In the genomic region with DNA sequence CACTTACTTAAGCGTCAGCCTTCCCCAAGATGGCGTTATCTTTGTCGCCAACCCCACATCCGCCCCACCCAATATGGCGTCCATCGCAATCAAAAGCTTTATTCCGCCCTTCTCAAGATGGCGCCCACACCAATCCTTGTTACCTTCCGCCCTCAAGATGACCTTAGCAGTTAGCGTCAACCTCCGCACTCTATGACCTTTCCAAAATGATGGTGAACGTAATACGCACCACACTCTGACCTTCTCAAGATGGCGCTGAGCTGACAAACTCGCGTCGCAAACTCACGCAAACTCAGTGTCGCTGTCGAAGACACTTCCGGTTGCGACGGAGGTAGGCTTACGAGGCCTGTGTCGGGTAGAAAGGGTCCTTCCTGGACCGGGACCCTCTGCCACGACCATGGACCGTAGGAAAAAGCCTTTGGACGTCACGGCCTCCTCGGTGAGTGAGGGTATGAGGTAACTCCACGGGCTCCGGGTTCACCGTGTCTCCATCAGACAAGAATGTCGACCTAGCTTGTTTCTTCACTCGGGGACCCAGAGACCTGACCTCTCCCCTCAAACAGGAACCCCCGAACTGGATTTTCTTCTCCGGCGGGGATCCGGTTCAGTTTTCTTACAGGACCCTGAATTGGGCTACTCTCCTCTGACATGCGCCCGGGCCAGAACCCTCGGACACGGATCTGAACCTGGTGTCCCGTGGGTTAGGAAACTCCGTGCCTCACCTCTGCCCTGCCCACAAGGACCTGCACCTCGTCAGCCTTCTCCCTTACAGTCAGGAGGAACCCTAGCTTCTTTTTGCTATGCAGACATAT, we compare ENCODE assay signal across 8 cellular contexts. TPM values are rescaled to one million over a fixed set of nuclear protein-coding genes. Genes with fewer than 3 reads are reported as not detected.
A peak's percentile ranks its signal among the peaks of the same experiment; 100 is the strongest.
DNase-seq lines count a peak whose midpoint lies in the region; ATAC-seq and TF ChIP-seq lines count a peak whose summit lies in the region.

CCDC174 (plus strand) TSS at position 323 of the 812 bp plus-strand sequence; CDS start at position 398, 75 bp downstream.

- peak within 1 kb of the TSS; percentile 95 for H3K4me3 Mint-ChIP-seq in activated B cell treated with CpG ODN at 0.5 μM for 24 hours

- H3K9me3 Mint-ChIP-seq in activated B cell treated with CpG ODN at 0.5 μM for 24 hours = no peaks in the 10 kb centered on the region

- H3K27me3 Mint-ChIP-seq in activated B cell treated with CpG ODN at 0.5 μM for 24 hours = no peaks in the 10 kb centered on the region

- in situ Hi-C loops in GM18951 (cut with MboI; ENCODE audit: low sequenced_read_pairs, unreplicated experiment) = no loop called here

- no peaks in the 10 kb centered on the region for H3K9me3 ChIP-seq in spleen

- H3K27ac ChIP-seq in caudate nucleus (ENCODE audit: low read depth, low read length) (peak within 1 kb of the TSS; percentile 84), spleen (peak within 1 kb of the TSS; percentile 89 to 97 (median 92))

- 0 to 1% (median 0%) methylated on average over 38 to 47 of the region's 47 CpGs for WGBS in spleen, 5 donors

- intact Hi-C loops in activated B cell treated with CpG ODN at 0.5 μM for 24 hours (cut with micrococcal nuclease) = loop anchor here (1.0 to 10.0 kb wide), 11 partner anchors 219 to 1987 kb away; partner anchors contain the start of genes BTD, CAPN7, DPH3 and HACL1
- intact Hi-C loops in spleen (cut with DNase I; ENCODE audit: low total_unique reads) = no loop called here

- DNase-seq in AG08395 (ENCODE audit: low spot score) = peak; percentile 97
- peak; percentile 98 for DNase-seq in NCI-H345 (lab: John Stamatoyannopoulos, UW)
- DNase-seq in activated B cell treated with CpG ODN at 0.5 μM for 24 hours = peak; percentile 86
- DNase-seq in caudate nucleus (lab: John Stamatoyannopoulos, UW) = peak; percentile 74 to 99 (median 96)
- peak; percentile 100 for DNase-seq in inferior parietal cortex (ENCODE audit: extremely low spot score)
- peak; percentile 96 for DNase-seq in spleen

- peak within 1 kb of the TSS; percentile 54 to 89 (median 70) for H3K4me3 ChIP-seq in spleen

- H3K36me3 ChIP-seq in spleen = peaks cover 0 to 30% (median 21%) of the 10 kb centered on the region in 6 donors

- POLR2A ChIA-PET in activated B cell treated with CpG ODN at 0.5 μM for 24 hours (lab: Charles Lee) = interaction anchor here (0.5 to 3.5 kb wide), 17 partner anchors 9 to 1987 kb away, joined by 3 to 28 read pairs (median 6); partner anchors contain the start of genes BTD, CHCHD4, HACL1 and LSM3

- ATAC-seq in HG03196 (IDR thresholded peaks at IDR 0.05; ENCODE audit: unreplicated experiment) (peak; percentile 98), activated B cell treated with CpG ODN at 0.5 μM for 24 hours (ENCODE audit: low read depth) (peak; percentile 97)

- TF ChIP-seq CTCF in activated B cell treated with CpG ODN at 0.5 μM for 24 hours (IDR thresholded peaks at IDR 0.05) = no peak
- peak in 1 of 11 experiments; percentile 28 for TF ChIP-seq CTCF in spleen (IDR thresholded peaks at IDR 0.05 in 8 of 11, conservative IDR thresholded peaks at IDR 0.05 in 3 of 11)

- H3K4me1 ChIP-seq in spleen = peaks cover 18 to 76% (median 46%) of the 10 kb centered on the region in 6 donors

- CTCF ChIA-PET in activated B cell treated with CpG ODN at 0.5 μM for 24 hours (lab: Charles Lee) = interaction anchor here (0.7 to 1.5 kb wide), 3 partner anchors 270 to 755 kb away, joined by 3 to 5 read pairs (median 4); no protein-coding TSS in a partner anchor

- peak within 1 kb of the TSS; percentile 93 for H3K27ac Mint-ChIP-seq in activated B cell treated with CpG ODN at 0.5 μM for 24 hours

- H3K27me3 ChIP-seq in spleen (replicated peaks in 1 of 7) = no peaks in the 10 kb centered on the region

- peaks cover 34% of the 10 kb centered on the region for H3K4me1 Mint-ChIP-seq in activated B cell treated with CpG ODN at 0.5 μM for 24 hours

- peaks cover 36% of the 10 kb centered on the region for H3K36me3 Mint-ChIP-seq in activated B cell treated with CpG ODN at 0.5 μM for 24 hours (ENCODE audit: low read depth)

- TF ChIP-seq POLR2A in GM18951 (IDR thresholded peaks at IDR 0.05; ENCODE audit: extremely low read depth, insufficient read depth, insufficient read length) (peak; percentile 95), spleen (IDR thresholded peaks at IDR 0.05) (peak in 2 of 3 donors; percentile 46 to 65)

RNA-seq across cellular contexts. Expression of gene CCDC174, which starts in this region (rescaled TPM):
- total RNA-seq in activated B cell treated with CpG ODN at 0.5 μM for 24 hours = 30.2 and 32.4 TPM in 2 replicates
- total RNA-seq in spleen = 10 to 100 TPM; 26.2 to 41.0 (median 31.0) TPM
- polyA plus RNA-seq in spleen = 10 to 100 TPM; 14.0 to 20.0 (median 14.4) TPM

Comparison
In these comparisons a context has a peak if more than half of its experiments do, and no peak if none do; other contexts are left out.
1. Peak in every context shown above with its lines: DNase-seq, ATAC-seq, H3K4me3 ChIP-seq and H3K27ac ChIP-seq.